ENCODE assay signal across 9 cellular contexts in genomic region chr14:50530358-50530757, GRCh38. TPM values are rescaled to one million over a fixed set of nuclear protein-coding genes. Genes with fewer than 3 reads are reported as not detected.
A peak's percentile ranks its signal among the peaks of the same experiment; 100 is the strongest.
DNase-seq lines count a peak whose midpoint lies in the region; ATAC-seq, FAIRE-seq and TF ChIP-seq lines count a peak whose summit lies in the region.
"Had no signal": no experiment of that assay in that cellular context is flagged by ENCODE, and none has a peak within 500 bp of the region (broad histone marks: within the 10 kb centered on the region; RNA-seq: fewer than 3 reads in every experiment).

No MANE protein-coding gene starts in this region.

- H3K27ac Mint-ChIP-seq in central memory CD8-positive, alpha-beta T cell (ENCODE audit: low read depth) = no peak overlapping the region
- H3K27ac Mint-ChIP-seq in natural killer cell = peak overlapping the region; percentile 66 to 82

- H3K4me2 ChIP-seq in BLaER1 (peak overlapping the region; percentile 80), Loucy (ENCODE audit: low read depth, low read length, poor library complexity, severe bottlenecking) (peak overlapping the region; percentile 99)

- H3K4me1 Mint-ChIP-seq in central memory CD8-positive, alpha-beta T cell = peaks cover 46% of the 10 kb centered on the region
- peaks cover 52 to 53% of the 10 kb centered on the region in 2 donors for H3K4me1 Mint-ChIP-seq in natural killer cell

- ATAC-seq in central memory CD8-positive, alpha-beta T cell (replicated peaks; ENCODE audit: extremely low read depth, poor library complexity, severe bottlenecking) = no peak
- ATAC-seq in natural killer cell = no peak
- ATAC-seq in HG03571 (IDR thresholded peaks at IDR 0.05; ENCODE audit: unreplicated experiment) = no peak
- ATAC-seq in HG02852 (IDR thresholded peaks at IDR 0.05; ENCODE audit: unreplicated experiment) = no peak

- H4K20me1 ChIP-seq in BLaER1 (peaks cover 66% of the 10 kb centered on the region), Loucy (ENCODE audit: insufficient read depth, low read length, poor library complexity, severe bottlenecking) (peaks cover 58% of the 10 kb centered on the region)

- H3K9me3 ChIP-seq in BLaER1 (no peaks in the 10 kb centered on the region), Loucy (ENCODE audit: insufficient read depth, low read depth, low read length) (no peaks in the 10 kb centered on the region), colonic mucosa (no peaks in the 10 kb centered on the region)

- H3K79me2 ChIP-seq in Loucy (ENCODE audit: insufficient read depth, low read length) = peaks cover 66% of the 10 kb centered on the region

- DNase-seq in central memory CD8-positive, alpha-beta T cell (ENCODE audit: low spot score in 2 of 2) = no peak
- DNase-seq in natural killer cell (no peak), HTR-8/SVneo (ENCODE audit: insufficient read length, low spot score) (no peak), colonic mucosa (no peak)
- DNase-seq: T-helper 9 cell had no signal

- no peaks in the 10 kb centered on the region for H3K27me3 ChIP-seq in BLaER1
- H3K27me3 ChIP-seq in Loucy (ENCODE audit: insufficient read depth, low read length, poor library complexity, severe bottlenecking) = no peaks in the 10 kb centered on the region
- H3K27me3 ChIP-seq in colonic mucosa = no peaks in the 10 kb centered on the region

- no peaks in the 10 kb centered on the region for H3F3A ChIP-seq in Loucy (ENCODE audit: low read depth)

- peaks cover 51% of the 10 kb centered on the region for H3K4me1 ChIP-seq in BLaER1
- peaks cover 58% of the 10 kb centered on the region for H3K4me1 ChIP-seq in Loucy (ENCODE audit: insufficient read depth, low read length, poor library complexity, severe bottlenecking)
- no peaks in the 10 kb centered on the region for H3K4me1 ChIP-seq in colonic mucosa

- H3K9me3 Mint-ChIP-seq in central memory CD8-positive, alpha-beta T cell = no peaks in the 10 kb centered on the region
- H3K9me3 Mint-ChIP-seq in natural killer cell = no peaks in the 10 kb centered on the region

- intact Hi-C loops in natural killer cell (cut with micrococcal nuclease) = loop anchor here (5.0 kb wide), 2 partner anchors 188 to 663 kb away; no protein-coding TSS in a partner anchor
- intact Hi-C loops in colonic mucosa (cut with DNase I) = no loop called here

- H3K9ac ChIP-seq in BLaER1 (0 out of 2 replicates have a peak overlapping the region, but pooled peaks have one; percentile 93), Loucy (ENCODE audit: low read depth, low read length, poor library complexity, severe bottlenecking) (peak overlapping the region; percentile 93), colonic mucosa (ENCODE audit: low read depth in 2 of 2, low read length in 2 of 2) (no peak overlapping the region)

- no peaks in the 10 kb centered on the region for H3K9me2 ChIP-seq in Loucy (replicated peaks; ENCODE audit: low read depth, low read length)

- H3K36me3 Mint-ChIP-seq in central memory CD8-positive, alpha-beta T cell (ENCODE audit: insufficient read depth) = peaks cover 6% of the 10 kb centered on the region
- H3K36me3 Mint-ChIP-seq in natural killer cell = no peaks in the 10 kb centered on the region

- H3K27ac ChIP-seq in BLaER1 (no peak overlapping the region), colonic mucosa (no peak overlapping the region)

- FAIRE-seq in HTR-8/SVneo (lab: Jason Lieb, UNC) = no peak

- no peak for TF ChIP-seq CTCF in Loucy (conservative IDR thresholded peaks at IDR 0.05; ENCODE audit: low read length)
- TF ChIP-seq CTCF in natural killer cell (IDR thresholded peaks at IDR 0.05) = no peak
- no peak for TF ChIP-seq CTCF in colonic mucosa (IDR thresholded peaks at IDR 0.05)

- peak overlapping the region; percentile 84 for H3K4me3 Mint-ChIP-seq in central memory CD8-positive, alpha-beta T cell
- H3K4me3 Mint-ChIP-seq in natural killer cell = peak overlapping the region; percentile 94

- no peaks in the 10 kb centered on the region for H3K27me3 Mint-ChIP-seq in central memory CD8-positive, alpha-beta T cell
- H3K27me3 Mint-ChIP-seq in natural killer cell (ENCODE audit: low read depth in 2 of 2) = no peaks in the 10 kb centered on the region

- H2AFZ ChIP-seq in Loucy (ENCODE audit: low read length) = no peak overlapping the region

- peak overlapping the region; percentile 88 for H3K4me3 ChIP-seq in BLaER1
- peak overlapping the region; percentile 83 for H3K4me3 ChIP-seq in Loucy (ENCODE audit: low read length, poor library complexity, severe bottlenecking)
- no peak overlapping the region for H3K4me3 ChIP-seq in colonic mucosa

- H3K36me3 ChIP-seq in BLaER1 (peaks cover 11% of the 10 kb centered on the region; the same call in 1 of the 2 replicates), Loucy (ENCODE audit: insufficient read depth, low read length) (no peaks in the 10 kb centered on the region), colonic mucosa (no peaks in the 10 kb centered on the region)

RNA-seq across cellular contexts. Expression of gene MAP4K5, which starts 2.0 kb away (rescaled TPM):
- total RNA-seq in natural killer cell (10 to 100 TPM; 63.3 to 74.6 (median 65.9) TPM), colonic mucosa (10 to 100 TPM; 39.0 to 43.3 TPM)

RNA-seq across cellular contexts. Expression of gene ATL1, which starts 29.6 kb away (rescaled TPM):
- 1 to 10 TPM; 1.6 to 3.8 (median 2.4) TPM for total RNA-seq in natural killer cell
- total RNA-seq in colonic mucosa = 10 to 100 TPM in 1 of 2 donors, 1 to 10 TPM in 1; 4.3 to 11.9 TPM

Comparison
In these comparisons a context has a peak if more than half of its experiments do, and no peak if none do; other contexts are left out.
1. H3K9ac ChIP-seq: peak in BLaER1 (single experiment) and Loucy (single experiment); none in colonic mucosa (0 of 2).